Comparison of ENCODE assay signal across 24 cellular contexts in the genomic region with DNA sequence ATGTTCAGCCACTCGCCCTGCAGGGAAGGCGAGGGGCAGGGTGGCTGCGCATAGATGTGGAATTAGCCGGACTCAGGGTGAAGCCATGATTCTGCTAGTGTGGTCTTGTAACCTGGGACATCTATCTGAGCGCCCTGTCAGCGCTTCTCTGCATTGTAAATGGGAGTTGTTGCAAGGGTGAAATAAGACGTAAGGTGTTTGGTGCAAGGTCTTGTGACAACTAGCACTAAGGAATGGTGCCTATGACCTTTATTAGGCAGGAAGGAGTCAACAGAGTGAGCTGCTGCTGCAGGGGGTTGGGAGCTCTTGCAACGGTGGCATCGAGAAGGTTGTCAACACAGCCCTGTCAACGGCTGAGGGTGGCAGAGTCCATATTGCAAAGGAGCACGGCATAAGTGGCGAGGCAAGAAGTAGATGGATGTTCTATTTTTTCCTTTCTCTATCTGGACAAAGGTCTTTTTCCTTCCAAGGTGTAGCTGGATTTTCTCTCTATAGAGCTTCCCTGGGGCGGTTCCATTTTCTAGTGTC.
"Had no signal": no experiment of that assay in that cellular context is flagged by ENCODE, and none has a peak within 500 bp of the region (broad histone marks: within the 10 kb centered on the region; RNA-seq: fewer than 3 reads in every experiment).

No MANE protein-coding gene starts in this region.

- ATAC-seq: gastroesophageal sphincter; left lobe of liver; naive thymus-derived CD4-positive, alpha-beta T cell had no signal

- H3K4me3 Mint-ChIP-seq: activated CD4-positive, alpha-beta memory T cell treated with anti-CD3 and anti-CD28 coated beads, Interleukin-2, amount 10 ng/mL, durations not matched to agents 7 days and 5 days; activated CD4-positive, alpha-beta T cell treated with anti-CD3 and anti-CD28 coated beads, Interleukin-2, amount 10 ng/mL, durations not matched to agents 7 days and 5 days; activated T-cell treated with anti-CD3 and anti-CD28 coated beads, Interleukin-2, amount 50 U/mL, for 4 hours; activated T-helper 17 cell treated with anti-CD3 and anti-CD28 coated beads, Interleukin-2, amount 50 U/mL, for 72 hours; immature natural killer cell; mesothelial cell of epicardium; naive thymus-derived CD4-positive, alpha-beta T cell had no signal

- H3K36me3 ChIP-seq: gastroesophageal sphincter, ovary, prostate gland, transverse colon, WERI-Rb-1 had no signal

- H3K36me3 Mint-ChIP-seq: mesothelial cell of epicardium had no signal

- H3K27ac Mint-ChIP-seq: activated CD4-positive, alpha-beta memory T cell treated with anti-CD3 and anti-CD28 coated beads, Interleukin-2, amount 10 ng/mL, durations not matched to agents 7 days and 5 days; activated CD4-positive, alpha-beta T cell treated with anti-CD3 and anti-CD28 coated beads, Interleukin-2, amount 10 ng/mL, durations not matched to agents 7 days and 5 days; activated T-helper 17 cell treated with anti-CD3 and anti-CD28 coated beads, Interleukin-2, amount 50 U/mL, for 72 hours; immature natural killer cell; mesothelial cell of epicardium; naive thymus-derived CD4-positive, alpha-beta T cell had no signal

- H3K4me3 ChIP-seq: coronary artery, dorsolateral prefrontal cortex, gastroesophageal sphincter, ovary, prostate gland, testis, transverse colon had no signal

- H3K4me1 ChIP-seq: gastroesophageal sphincter, prostate gland, testis, transverse colon had no signal

- DNase-seq: activated CD4-positive, alpha-beta memory T cell treated with anti-CD3 and anti-CD28 coated beads, Interleukin-2, amount 10 ng/mL, durations not matched to agents 7 days and 5 days; activated CD4-positive, alpha-beta T cell treated with anti-CD3 and anti-CD28 coated beads for 1 hour; activated CD4-positive, alpha-beta T cell treated with anti-CD3 and anti-CD28 coated beads, Interleukin-2, amount 10 ng/mL, durations not matched to agents 7 days and 5 days; activated CD8-positive, alpha-beta memory T cell treated with anti-CD3 and anti-CD28 coated beads, Interleukin-2, amount 50 U/mL, for 48 hours; activated gamma-delta T cell treated with Interleukin-2 at 50 U/mL for 16 hours; activated T-cell treated with anti-CD3 and anti-CD28 coated beads, Interleukin-2, amount 50 U/mL, for 4 hours; amygdala; dorsolateral prefrontal cortex; effector memory CD4-positive, alpha-beta T cell; hypothalamus; immature natural killer cell; naive thymus-derived CD4-positive, alpha-beta T cell; ovary; retina; stimulated activated naive CD4-positive, alpha-beta T cell; testis; transverse colon; WERI-Rb-1 had no signal

- H3K9me3 ChIP-seq: gastroesophageal sphincter, ovary, prostate gland, testis, transverse colon had no signal

- H3K9me3 Mint-ChIP-seq: activated T-cell treated with anti-CD3 and anti-CD28 coated beads, Interleukin-2, amount 50 U/mL, for 4 hours; activated T-helper 17 cell treated with anti-CD3 and anti-CD28 coated beads, Interleukin-2, amount 50 U/mL, for 72 hours; mesothelial cell of epicardium had no signal

- H3K27me3 ChIP-seq: dorsolateral prefrontal cortex, gastroesophageal sphincter, ovary, testis, transverse colon had no signal

- H3K27ac ChIP-seq: coronary artery, dorsolateral prefrontal cortex, gastroesophageal sphincter, ovary, prostate gland, testis, transverse colon, WERI-Rb-1 had no signal

- H3K27me3 Mint-ChIP-seq: activated CD4-positive, alpha-beta memory T cell treated with anti-CD3 and anti-CD28 coated beads, Interleukin-2, amount 10 ng/mL, durations not matched to agents 7 days and 5 days; activated CD4-positive, alpha-beta T cell treated with anti-CD3 and anti-CD28 coated beads, Interleukin-2, amount 10 ng/mL, durations not matched to agents 7 days and 5 days had no signal

- H3K4me1 Mint-ChIP-seq: mesothelial cell of epicardium had no signal
